In the genomic region with DNA sequence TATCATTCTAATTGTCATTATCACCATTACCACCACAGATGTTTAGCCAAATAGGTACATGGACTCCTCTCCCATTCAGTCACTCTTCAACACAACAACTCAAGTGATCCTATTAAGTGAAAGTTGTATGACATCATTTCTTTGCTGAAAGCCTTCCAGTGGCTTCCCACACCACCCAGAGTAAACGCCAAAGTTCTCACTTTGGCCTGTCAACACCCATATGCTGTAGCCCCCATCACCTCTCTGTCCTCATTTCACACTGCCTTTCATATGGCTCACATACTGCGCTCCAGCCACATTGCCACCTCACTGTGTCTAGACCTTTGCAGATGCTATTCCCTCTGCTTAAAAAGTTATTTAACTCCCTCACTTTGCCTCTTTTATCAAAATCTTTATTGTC, we compare ENCODE assay signal across 33 cellular contexts.
"Had no signal": no experiment of that assay in that cellular context is flagged by ENCODE, and none has a peak within 500 bp of the region (broad histone marks: within the 10 kb centered on the region; RNA-seq: fewer than 3 reads in every experiment).

No MANE protein-coding gene starts in this region.

- FAIRE-seq: RCC 7860 had no signal

- H3K27me3 ChIP-seq: MG63, SJSA1 had no signal

- H3K9me3 ChIP-seq: MG63, SJSA1, SK-N-SH had no signal

- ATAC-seq: Panc1, Right ventricle myocardium inferior had no signal

- H3K36me3 ChIP-seq: MG63, SJSA1 had no signal

- H2AFZ ChIP-seq: PC-9 had no signal

- DNase-seq: Kasumi-1, KG1, MG63, NCI-H1048, NCI-H1092 treated with DMSO at 0.1 percent for 48 hours, NCI-H1105 treated with DMSO at 0.1 percent for 48 hours, NCI-H1417, NCI-H1436, NCI-H146, NCI-H1694, NCI-H187, NCI-H1930, NCI-H2029 treated with DMSO at 0.1 percent for 48 hours, NCI-H2081 treated with DMSO at 0.1 percent for 48 hours, NCI-H2107, NCI-H2171, NCI-H226, NCI-H446 treated with DMSO at 0.1 percent for 48 hours, NCI-H510A, NCI-H524, NCI-H526, NCI-H69, NCI-H748 treated with DMSO at 0.1 percent for 48 hours, NCI-H82, PC-9, SHP77 treated with DMSO at 0.1 percent for 48 hours, SK-N-SH, SW 1271 had no signal

- H3K27ac ChIP-seq: PC-9, RWPE1, SJSA1 had no signal

- H3K4me2 ChIP-seq: PC-9, SK-N-SH had no signal

- H3K4me1 ChIP-seq: SJSA1 had no signal

- H3K9ac ChIP-seq: SK-N-SH had no signal

- H3K4me3 ChIP-seq: MG63, PC-9, SJSA1 had no signal
